Comparison of ENCODE assay signal across 8 cellular contexts in the genomic region with DNA sequence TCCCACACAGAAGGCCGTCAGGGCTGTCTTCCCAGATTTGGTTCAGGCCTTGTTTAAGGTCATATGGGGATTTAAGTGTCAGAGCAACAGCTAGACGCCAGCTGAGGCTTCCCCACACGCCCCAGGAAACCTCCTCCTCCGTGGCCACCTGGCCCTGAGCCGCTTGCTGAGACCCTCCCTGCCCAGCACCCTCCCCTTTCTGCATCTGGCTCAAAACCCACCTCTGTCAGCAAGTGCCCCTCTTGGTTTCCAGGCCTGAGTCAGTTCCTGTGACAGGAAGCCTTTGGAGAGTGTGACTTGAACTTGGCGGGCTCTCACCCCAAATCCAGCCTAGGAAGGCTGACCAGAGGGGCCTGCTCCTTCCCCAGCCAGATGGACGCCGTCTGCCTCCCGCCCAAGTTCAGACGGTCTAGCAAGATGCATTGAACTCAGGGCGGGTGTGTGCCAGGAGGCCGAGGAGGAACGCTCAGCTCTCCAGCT. TPM values are rescaled to one million over a fixed set of nuclear protein-coding genes. Genes with fewer than 3 reads are reported as not detected.
DNase-seq lines count a peak whose midpoint lies in the region; ATAC-seq lines count a peak whose summit lies in the region.
"Had no signal": no experiment of that assay in that cellular context is flagged by ENCODE, and none has a peak within 500 bp of the region (broad histone marks: within the 10 kb centered on the region; RNA-seq: fewer than 3 reads in every experiment).

No MANE protein-coding gene starts in this region.

- no peaks in the 10 kb centered on the region for H3K27me3 Mint-ChIP-seq in activated T-helper 1 cell treated with anti-CD3 and anti-CD28 coated beads, Interleukin-12 subunit alpha, Interleukin-12 subunit beta, Interleukin-2, Interleukin-4 antibody, amounts not matched to agents 30 ng/mL and 10 ng/mL and 1 ng/mL, durations not matched to agents 14 hours and 24 hours and 36 hours (ENCODE audit: insufficient read depth)

- H3K9me3 ChIP-seq in KOPT-K1 (ENCODE audit: insufficient read depth, low read length, poor library complexity, severe bottlenecking), result no peaks in the 10 kb centered on the region

- peaks cover 69% of the 10 kb centered on the region for H3K4me1 Mint-ChIP-seq in activated T-helper 1 cell treated with anti-CD3 and anti-CD28 coated beads, Interleukin-12 subunit alpha, Interleukin-12 subunit beta, Interleukin-2, Interleukin-4 antibody, amounts not matched to agents 30 ng/mL and 10 ng/mL and 1 ng/mL, durations not matched to agents 14 hours and 24 hours and 36 hours (ENCODE audit: low read depth)
- H3K4me1 Mint-ChIP-seq in stimulated activated effector memory CD8-positive, alpha-beta T cell treated with anti-CD3 and anti-CD28 coated beads, Interleukin-12 subunit alpha, Interleukin-12 subunit beta, amount 100 ng/mL, for 72 hours, result peaks cover 71% of the 10 kb centered on the region

- peak overlapping the region; percentile 99 for H3K27ac ChIP-seq in KOPT-K1 (ENCODE audit: low read depth, low read length, poor library complexity, severe bottlenecking)

- peak; percentile 81 for ATAC-seq in left ventricle myocardium superior
- no peak for ATAC-seq in stimulated activated effector memory CD8-positive, alpha-beta T cell treated with anti-CD3 and anti-CD28 coated beads, Interleukin-12 subunit alpha, Interleukin-12 subunit beta, amount 100 ng/mL, for 72 hours

- H3K36me3 Mint-ChIP-seq in activated T-helper 1 cell treated with anti-CD3 and anti-CD28 coated beads, Interleukin-12 subunit alpha, Interleukin-12 subunit beta, Interleukin-2, Interleukin-4 antibody, amounts not matched to agents 30 ng/mL and 10 ng/mL and 1 ng/mL, durations not matched to agents 14 hours and 24 hours and 36 hours (ENCODE audit: low read depth), result no peaks in the 10 kb centered on the region
- peaks cover 6% of the 10 kb centered on the region for H3K36me3 Mint-ChIP-seq in stimulated activated effector memory CD8-positive, alpha-beta T cell treated with anti-CD3 and anti-CD28 coated beads, Interleukin-12 subunit alpha, Interleukin-12 subunit beta, amount 100 ng/mL, for 72 hours
- H3K36me3 Mint-ChIP-seq: mesothelial cell of epicardium had no signal

- peak overlapping the region; percentile 43 for H3K27ac Mint-ChIP-seq in activated T-helper 1 cell treated with anti-CD3 and anti-CD28 coated beads, Interleukin-12 subunit alpha, Interleukin-12 subunit beta, Interleukin-2, Interleukin-4 antibody, amounts not matched to agents 30 ng/mL and 10 ng/mL and 1 ng/mL, durations not matched to agents 14 hours and 24 hours and 36 hours
- H3K27ac Mint-ChIP-seq in stimulated activated effector memory CD8-positive, alpha-beta T cell treated with anti-CD3 and anti-CD28 coated beads, Interleukin-12 subunit alpha, Interleukin-12 subunit beta, amount 100 ng/mL, for 72 hours, result peak overlapping the region; percentile 93

- peaks cover 36% of the 10 kb centered on the region for H3K36me3 ChIP-seq in KOPT-K1 (ENCODE audit: insufficient read depth, low read length)

- H3K4me3 Mint-ChIP-seq in activated T-helper 1 cell treated with anti-CD3 and anti-CD28 coated beads, Interleukin-12 subunit alpha, Interleukin-12 subunit beta, Interleukin-2, Interleukin-4 antibody, amounts not matched to agents 30 ng/mL and 10 ng/mL and 1 ng/mL, durations not matched to agents 14 hours and 24 hours and 36 hours, result no peak overlapping the region
- peak overlapping the region; percentile 23 for H3K4me3 Mint-ChIP-seq in stimulated activated effector memory CD8-positive, alpha-beta T cell treated with anti-CD3 and anti-CD28 coated beads, Interleukin-12 subunit alpha, Interleukin-12 subunit beta, amount 100 ng/mL, for 72 hours
- H3K4me3 Mint-ChIP-seq: mesothelial cell of epicardium had no signal

- intact Hi-C loops in activated T-helper 1 cell treated with anti-CD3 and anti-CD28 coated beads, Interleukin-12 subunit alpha, Interleukin-12 subunit beta, Interleukin-2, Interleukin-4 antibody, amounts not matched to agents 30 ng/mL and 10 ng/mL and 1 ng/mL, durations not matched to agents 14 hours and 24 hours and 36 hours (cut with micrococcal nuclease), result no loop called here
- intact Hi-C loops in left ventricle myocardium superior (cut with micrococcal nuclease), result no loop called here

- H3K9me3 Mint-ChIP-seq in activated T-helper 1 cell treated with anti-CD3 and anti-CD28 coated beads, Interleukin-12 subunit alpha, Interleukin-12 subunit beta, Interleukin-2, Interleukin-4 antibody, amounts not matched to agents 30 ng/mL and 10 ng/mL and 1 ng/mL, durations not matched to agents 14 hours and 24 hours and 36 hours, result no peaks in the 10 kb centered on the region
- H3K9me3 Mint-ChIP-seq in stimulated activated effector memory CD8-positive, alpha-beta T cell treated with anti-CD3 and anti-CD28 coated beads, Interleukin-12 subunit alpha, Interleukin-12 subunit beta, amount 100 ng/mL, for 72 hours, result no peaks in the 10 kb centered on the region
- H3K9me3 Mint-ChIP-seq: mesothelial cell of epicardium had no signal

- DNase-seq in activated T-helper 1 cell treated with anti-CD3 and anti-CD28 coated beads, Interleukin-12 subunit alpha, Interleukin-12 subunit beta, Interleukin-2, Interleukin-4 antibody, amounts not matched to agents 30 ng/mL and 10 ng/mL and 1 ng/mL, durations not matched to agents 14 hours and 24 hours and 36 hours (ENCODE audit: low spot score), result no peak
- peak; percentile 89 for DNase-seq in left ventricle myocardium superior
- no peak for DNase-seq in stimulated activated effector memory CD8-positive, alpha-beta T cell treated with anti-CD3 and anti-CD28 coated beads, Interleukin-12 subunit alpha, Interleukin-12 subunit beta, amount 100 ng/mL, for 72 hours (ENCODE audit: low spot score in 2 of 2)
- no peak for DNase-seq in medulla oblongata (ENCODE audit: extremely low spot score)
- DNase-seq in NCI-H345 treated with DMSO at 0.1 percent for 48 hours (lab: John Stamatoyannopoulos, UW; ENCODE audit: unreplicated experiment), result no peak
- no peak for DNase-seq in SHP77 (lab: John Stamatoyannopoulos, UW)

RNA-seq across cellular contexts. Expression of gene FXYD2, which starts 0.6 kb away (rescaled TPM):
- total RNA-seq in activated T-helper 1 cell treated with anti-CD3 and anti-CD28 coated beads, Interleukin-12 subunit alpha, Interleukin-12 subunit beta, Interleukin-2, Interleukin-4 antibody, amounts not matched to agents 30 ng/mL and 10 ng/mL and 1 ng/mL, durations not matched to agents 14 hours and 24 hours and 36 hours, result 3.4 and 3.6 TPM in 2 replicates
- 1.4 TPM for total RNA-seq in left ventricle myocardium superior

RNA-seq across cellular contexts. Expression of gene DSCAML1, which starts 27.0 kb away (rescaled TPM):
- total RNA-seq in activated T-helper 1 cell treated with anti-CD3 and anti-CD28 coated beads, Interleukin-12 subunit alpha, Interleukin-12 subunit beta, Interleukin-2, Interleukin-4 antibody, amounts not matched to agents 30 ng/mL and 10 ng/mL and 1 ng/mL, durations not matched to agents 14 hours and 24 hours and 36 hours, result not detected in 2 replicates
- 1.2 TPM for total RNA-seq in left ventricle myocardium superior

RNA-seq across cellular contexts. Expression of gene FXYD6, which starts 52.5 kb away (rescaled TPM):
- not detected in 2 replicates for total RNA-seq in activated T-helper 1 cell treated with anti-CD3 and anti-CD28 coated beads, Interleukin-12 subunit alpha, Interleukin-12 subunit beta, Interleukin-2, Interleukin-4 antibody, amounts not matched to agents 30 ng/mL and 10 ng/mL and 1 ng/mL, durations not matched to agents 14 hours and 24 hours and 36 hours
- total RNA-seq in left ventricle myocardium superior, result 35.4 TPM

Comparison
In these comparisons a context has a peak if more than half of its experiments do, and no peak if none do; other contexts are left out.
1. RNA of gene FXYD6, which starts 52.5 kb away (total RNA-seq): 35.4 TPM in left ventricle myocardium superior (single experiment); not detected in activated T-helper 1 cell treated with anti-CD3 and anti-CD28 coated beads, Interleukin-12 subunit alpha, Interleukin-12 subunit beta, Interleukin-2, Interleukin-4 antibody, amounts not matched to agents 30 ng/mL and 10 ng/mL and 1 ng/mL, durations not matched to agents 14 hours and 24 hours and 36 hours; every median in the first group is over 10 times any median in the second.